Comparison of ENCODE assay signal across 16 cellular contexts in genomic region chr14:100102156-100102785, GRCh38. TPM values are rescaled to one million over a fixed set of nuclear protein-coding genes. Genes with fewer than 3 reads are reported as not detected.
DNase-seq lines count a peak whose midpoint lies in the region; ATAC-seq and TF ChIP-seq lines count a peak whose summit lies in the region.
"Had no signal": no experiment of that assay in that cellular context is flagged by ENCODE, and none has a peak within 500 bp of the region (broad histone marks: within the 10 kb centered on the region; RNA-seq: fewer than 3 reads in every experiment).

No MANE protein-coding gene starts in this region.

- ATAC-seq in activated CD4-positive, alpha-beta T cell treated with anti-CD3 and anti-CD28 coated beads for 36 hours = no peak
- ATAC-seq in gastrocnemius medialis = no peak
- ATAC-seq: mucosa of descending colon had no signal

- no peak overlapping the region for H3K4me3 ChIP-seq in gastrocnemius medialis
- no peak overlapping the region for H3K4me3 ChIP-seq in HAP-1
- H3K4me3 ChIP-seq: mucosa of descending colon had no signal

- peak overlapping the region; percentile 92 for H3K27ac Mint-ChIP-seq in activated CD4-positive, alpha-beta T cell treated with anti-CD3 and anti-CD28 coated beads for 36 hours
- H3K27ac Mint-ChIP-seq in chondrocyte (ENCODE audit: unreplicated experiment) = peak overlapping the region; percentile 95

- H3K9me3 ChIP-seq in gastrocnemius medialis = no peaks in the 10 kb centered on the region
- no peaks in the 10 kb centered on the region for H3K9me3 ChIP-seq in HAP-1
- H3K9me3 ChIP-seq: mucosa of descending colon had no signal

- H3K36me3 Mint-ChIP-seq in activated CD4-positive, alpha-beta T cell treated with anti-CD3 and anti-CD28 coated beads for 36 hours (ENCODE audit: low read depth) = peaks cover 75% of the 10 kb centered on the region
- H3K36me3 Mint-ChIP-seq in chondrocyte (ENCODE audit: low read depth) = peaks cover 4% of the 10 kb centered on the region

- POLR2A ChIA-PET in activated CD4-positive, alpha-beta T cell treated with anti-CD3 and anti-CD28 coated beads for 36 hours (lab: Charles Lee) = interaction anchor here (0.6 to 11.5 kb wide), 4 partner anchors 14 to 40 kb away, joined by 3 to 162 read pairs (median 5); partner anchors contain the start of gene EVL

- H3K27me3 ChIP-seq in gastrocnemius medialis (no peaks in the 10 kb centered on the region), HAP-1 (ENCODE audit: low read depth) (no peaks in the 10 kb centered on the region)

- no peaks in the 10 kb centered on the region for H3K27me3 Mint-ChIP-seq in activated CD4-positive, alpha-beta T cell treated with anti-CD3 and anti-CD28 coated beads for 36 hours
- H3K27me3 Mint-ChIP-seq in chondrocyte (ENCODE audit: low read depth) = no peaks in the 10 kb centered on the region

- no peak for DNase-seq in activated CD4-positive, alpha-beta T cell treated with anti-CD3 and anti-CD28 coated beads for 36 hours
- no peak for DNase-seq in activated CD4-positive, alpha-beta T cell treated with anti-CD3 and anti-CD28 coated beads for 48 hours
- DNase-seq in SK-MEL-5 (ENCODE audit: low read depth, low spot score) = peak; percentile 50
- DNase-seq in chondrocyte (ENCODE audit: low spot score) = no peak
- DNase-seq in gastrocnemius medialis = no peak
- no peak for DNase-seq in effector CD8-positive, alpha-beta T cell (lab: John Stamatoyannopoulos, UW)
- DNase-seq in HAP-1 (ENCODE audit: low spot score in 2 of 2) = no peak
- DNase-seq in NCI-H226 = no peak
- DNase-seq: DMS53, KG1, mucosa of descending colon, NCI-H187, NCI-H82, retina, SIG-M5 had no signal

- no peaks in the 10 kb centered on the region for H3K9me3 Mint-ChIP-seq in activated CD4-positive, alpha-beta T cell treated with anti-CD3 and anti-CD28 coated beads for 36 hours (ENCODE audit: low read depth)
- H3K9me3 Mint-ChIP-seq in chondrocyte (ENCODE audit: low read depth) = no peaks in the 10 kb centered on the region

- peaks cover 9 to 30% of the 10 kb centered on the region in 2 donors for H3K4me1 ChIP-seq in gastrocnemius medialis
- no peaks in the 10 kb centered on the region for H3K4me1 ChIP-seq in HAP-1

- H3K36me3 ChIP-seq in gastrocnemius medialis = no peaks in the 10 kb centered on the region
- H3K36me3 ChIP-seq in HAP-1 (replicated peaks) = peaks cover 6% of the 10 kb centered on the region

- peak overlapping the region; percentile 6 for H3K4me3 Mint-ChIP-seq in activated CD4-positive, alpha-beta T cell treated with anti-CD3 and anti-CD28 coated beads for 36 hours
- H3K4me3 Mint-ChIP-seq in chondrocyte (ENCODE audit: unreplicated experiment) = no peak overlapping the region

- intact Hi-C loops in activated CD4-positive, alpha-beta T cell treated with anti-CD3 and anti-CD28 coated beads for 36 hours (cut with DNase I, micrococcal nuclease) = no loop called here
- intact Hi-C loops in gastrocnemius medialis (cut with DNase I; ENCODE audit: low total_unique reads) = no loop called here

- in situ Hi-C loops in SK-MEL-5 (cut with HindIII; ENCODE audit: low pct_unique_long_range_greater_than_20kb, low sequenced_read_pairs) = no loop called here
- in situ Hi-C loops in gastrocnemius medialis (cut with MboI; ENCODE audit: low sequenced_read_pairs in 4 of 4) = loop anchor here in 2 of 4 donors (5.0 to 10.0 kb wide), 2 partner anchors 117 to 120 kb away; no protein-coding TSS in a partner anchor
- in situ Hi-C loops in HAP-1 (cut with MboI; ENCODE audit: low sequenced_read_pairs) = no loop called here

- peak overlapping the region in 3 of 4 donors; percentile 17 to 47 (median 37) for H3K27ac ChIP-seq in gastrocnemius medialis

- CTCF ChIA-PET in activated CD4-positive, alpha-beta T cell treated with anti-CD3 and anti-CD28 coated beads for 36 hours (lab: Charles Lee) = interaction anchor here (0.9 to 12.1 kb wide), 8 partner anchors 11 to 166 kb away, joined by 3 to 300 read pairs (median 12); partner anchors contain the start of gene EVL

- H3K4me1 Mint-ChIP-seq in activated CD4-positive, alpha-beta T cell treated with anti-CD3 and anti-CD28 coated beads for 36 hours = peaks cover 97% of the 10 kb centered on the region
- H3K4me1 Mint-ChIP-seq in chondrocyte (ENCODE audit: low read depth) = peaks cover 75% of the 10 kb centered on the region

- TF ChIP-seq CTCF in chondrocyte (IDR thresholded peaks at IDR 0.05) (no peak), gastrocnemius medialis (IDR thresholded peaks at IDR 0.05 in 4 of 5, conservative IDR thresholded peaks at IDR 0.05 in 1 of 5) (no peak)

- no peak for TF ChIP-seq POLR2A in gastrocnemius medialis (IDR thresholded peaks at IDR 0.05)

RNA-seq across cellular contexts. Expression of gene EVL, which starts 37.0 kb away (rescaled TPM):
- total RNA-seq in activated CD4-positive, alpha-beta T cell treated with anti-CD3 and anti-CD28 coated beads for 36 hours = 100 to 1,000 TPM; 249 to 378 TPM
- 22.1 and 26.6 TPM in 2 replicates for total RNA-seq in SK-MEL-5 (2014; rRNA removed; shearing (Covaris generic))
- 23.6 and 30.9 TPM in 2 replicates for polyA plus RNA-seq in SK-MEL-5 (2015; cell fraction: cytosol; rRNA removed)
- 141 and 149 TPM in 2 replicates for polyA plus RNA-seq in SK-MEL-5 (2015; cell fraction: nucleus; rRNA removed)
- 98.9 to 112 TPM (median 104 TPM) in 3 replicates for total RNA-seq in chondrocyte
- 10 to 100 TPM in 1 of 4 donors, 1 to 10 TPM in 3; 5.8 to 14.3 (median 9.5) TPM for total RNA-seq in gastrocnemius medialis

RNA-seq across cellular contexts. Expression of gene DEGS2, which starts 57.2 kb away (rescaled TPM):
- total RNA-seq in activated CD4-positive, alpha-beta T cell treated with anti-CD3 and anti-CD28 coated beads for 36 hours = 1 to 10 TPM; 2.6 to 2.8 TPM
- not detected in 2 replicates for total RNA-seq in SK-MEL-5 (2014; rRNA removed; shearing (Covaris generic))
- not detected in 2 replicates for polyA plus RNA-seq in SK-MEL-5 (2015; cell fraction: cytosol; rRNA removed)
- not detected in 2 replicates for polyA plus RNA-seq in SK-MEL-5 (2015; cell fraction: nucleus; rRNA removed)
- total RNA-seq in chondrocyte (0.17 to 0.36 TPM in 2 of 3 replicates, not detected in the other), gastrocnemius medialis (under 1 TPM in 3 of 4 donors, not detected in 1; 0.22 to 0.75 (median 0.66) TPM)
- total RNA-seq: astrocyte had no signal
